ENCODE assay signal across 21 cellular contexts in genomic region chr15:86644319-86644718, GRCh38.
"Had no signal": no experiment of that assay in that cellular context is flagged by ENCODE, and none has a peak within 500 bp of the region (broad histone marks: within the 10 kb centered on the region; RNA-seq: fewer than 3 reads in every experiment).

No MANE protein-coding gene starts in this region.

- H3K27me3 ChIP-seq: body of pancreas, esophagus squamous epithelium, heart right ventricle, left lung, right atrium auricular region, suprapubic skin, tibial artery, upper lobe of right lung had no signal

- H3K4me1 ChIP-seq: body of pancreas, heart right ventricle, left lung, lower lobe of right lung, right atrium auricular region, suprapubic skin, tibial artery, upper lobe of right lung had no signal

- H3K36me3 ChIP-seq: esophagus squamous epithelium, heart right ventricle, left lung, lower lobe of right lung, right atrium auricular region, suprapubic skin, tibial artery, upper lobe of right lung had no signal

- H3K27ac ChIP-seq: body of pancreas, heart right ventricle, left lung, lower lobe of right lung, right atrium auricular region, suprapubic skin, tibial artery, upper lobe of right lung had no signal

- ATAC-seq: activated CD4-positive, alpha-beta T cell treated with anti-CD3 and anti-CD28 coated beads for 36 hours; activated T-cell treated with anti-CD3 and anti-CD28 coated beads, Interleukin-2, amount 50 U/mL, for 72 hours; body of pancreas; effector memory CD8-positive, alpha-beta T cell; heart right ventricle; left lung; lower lobe of right lung; natural killer cell treated with Interleukin-12 subunit alpha and Interleukin-12 subunit beta and Interleukin-15 and Interleukin-18, amount 100 ng/mL, for 72 hours; upper lobe of right lung had no signal

- H3K4me3 ChIP-seq: body of pancreas, esophagus squamous epithelium, heart right ventricle, left lung, lower lobe of right lung, right atrium auricular region, suprapubic skin, tibial artery, upper lobe of right lung had no signal

- DNase-seq: activated CD4-positive, alpha-beta T cell treated with anti-CD3 and anti-CD28 coated beads for 36 hours; activated CD4-positive, CD25-positive, alpha-beta regulatory T cell; activated naive CD4-positive, alpha-beta T cell treated with Interleukin-2 at 50 U/mL for 16 hours; activated T-cell treated with anti-CD3 and anti-CD28 coated beads for 4 hours; activated T-cell treated with anti-CD3 and anti-CD28 coated beads, Interleukin-2, amount 50 U/mL, for 72 hours; aorta; body of pancreas; cortex of kidney; effector memory CD8-positive, alpha-beta T cell; esophagus squamous epithelium; foreskin melanocyte; heart right ventricle; left lung; lower lobe of right lung; mesenchymal stem cell; stimulated activated naive CD4-positive, alpha-beta T cell; tibial artery; upper lobe of right lung had no signal

- H3K9me3 ChIP-seq: body of pancreas, esophagus squamous epithelium, heart right ventricle, left lung, lower lobe of right lung, right atrium auricular region, suprapubic skin, tibial artery, upper lobe of right lung had no signal
